Comparison of ENCODE assay signal across 8 cellular contexts in the genomic region with DNA sequence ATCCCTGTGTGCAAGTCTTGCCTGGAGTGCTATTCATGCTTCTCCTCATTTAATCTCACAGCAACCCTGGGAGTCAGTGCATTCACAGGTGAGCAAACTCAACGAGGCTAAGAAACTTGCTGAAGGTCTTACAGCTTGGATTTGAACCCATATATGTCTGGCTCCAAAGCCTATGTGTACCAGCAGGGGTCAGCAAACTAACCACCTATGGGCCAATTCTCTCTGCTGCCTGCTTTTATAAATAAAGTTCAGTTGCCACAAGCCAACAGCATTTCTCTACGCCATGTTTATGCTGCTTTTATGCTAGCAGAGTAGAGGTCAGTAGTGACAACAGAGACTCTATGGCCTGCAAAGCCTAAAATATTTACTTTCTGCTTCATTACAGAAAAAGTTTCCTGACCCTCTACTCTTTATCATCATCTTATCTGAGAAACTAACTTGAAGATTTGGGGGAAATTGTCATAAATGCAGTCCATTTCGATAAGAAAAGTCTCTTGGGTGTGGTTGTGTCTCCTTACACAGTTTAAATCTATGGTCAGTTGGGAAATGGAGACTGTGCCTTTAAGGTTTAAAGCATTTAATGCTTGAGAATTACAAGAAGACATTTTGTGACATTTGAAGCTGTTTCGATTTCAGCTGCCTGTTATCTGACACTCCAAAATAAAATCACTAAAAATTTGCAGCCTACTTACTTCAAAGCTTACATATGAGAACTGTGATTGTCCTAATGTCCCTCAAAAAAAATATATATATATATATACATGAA.
DNase-seq lines count a peak whose midpoint lies in the region; ATAC-seq and TF ChIP-seq lines count a peak whose summit lies in the region.

No MANE protein-coding gene starts in this region.

- no peaks in the 10 kb centered on the region for H3K4me1 Mint-ChIP-seq in Caco-2 (ENCODE audit: low read depth, unreplicated experiment)
- H3K4me1 Mint-ChIP-seq in WTC11 = no peaks in the 10 kb centered on the region

- no TSS peak for BruUV-seq in Caco-2 (replicated peaks; lab: Mats Ljungman, UMichigan)

- WGBS in gastroesophageal sphincter (ENCODE audit: low coverage in 1 of 2), 2 donors = 52 to 63% methylated on average over 4 of the region's 4 CpGs

- TF ChIP-seq POLR2A in gastroesophageal sphincter (IDR thresholded peaks at IDR 0.05) = no peak

- intact Hi-C loops in Caco-2 (cut with micrococcal nuclease; ENCODE audit: unreplicated experiment) = loop anchor here (1.0 to 5.0 kb wide), 5 partner anchors 21 to 355 kb away; no protein-coding TSS in a partner anchor

- H3K27ac ChIP-seq in gastroesophageal sphincter = no peak overlapping the region
- H3K27ac ChIP-seq in effector memory CD4-positive, alpha-beta T cell (ENCODE audit: insufficient read depth, low read length, poor library complexity, severe bottlenecking) = no peak overlapping the region

- H3K9me3 Mint-ChIP-seq in Caco-2 (ENCODE audit: unreplicated experiment) (no peaks in the 10 kb centered on the region), WTC11 (no peaks in the 10 kb centered on the region)

- H3K9me3 ChIP-seq in Caco-2 (no peaks in the 10 kb centered on the region), gastroesophageal sphincter (no peaks in the 10 kb centered on the region)
- no peaks in the 10 kb centered on the region for H3K9me3 ChIP-seq in effector memory CD4-positive, alpha-beta T cell (ENCODE audit: control insufficient read depth, low read length)

- H3K4me3 Mint-ChIP-seq in Caco-2 (ENCODE audit: unreplicated experiment) (no peak overlapping the region), WTC11 (no peak overlapping the region)

- H3K36me3 ChIP-seq in Caco-2 (ENCODE audit: control insufficient read depth, insufficient read depth, low read length) (no peaks in the 10 kb centered on the region), gastroesophageal sphincter (no peaks in the 10 kb centered on the region)
- no peaks in the 10 kb centered on the region for H3K36me3 ChIP-seq in effector memory CD4-positive, alpha-beta T cell (ENCODE audit: control insufficient read depth, insufficient read depth, low read length)

- DNase-seq in Caco-2 (peak in 1 of 2 experiments; percentile 40), WTC11 (ENCODE audit: low spot score) (peak; percentile 22), left kidney (ENCODE audit: low read depth, low spot score) (peak; percentile 51)
- no peak for DNase-seq in activated CD8-positive, alpha-beta memory T cell treated with anti-CD3 and anti-CD28 coated beads, Interleukin-2, amount 50 U/mL, for 48 hours
- DNase-seq in effector memory CD4-positive, alpha-beta T cell = no peak

- no peaks in the 10 kb centered on the region for H3K4me1 ChIP-seq in Caco-2
- H3K4me1 ChIP-seq in gastroesophageal sphincter = no peaks in the 10 kb centered on the region
- H3K4me1 ChIP-seq in effector memory CD4-positive, alpha-beta T cell (ENCODE audit: control insufficient read depth, insufficient read depth, low read length, poor library complexity, severe bottlenecking) = no peaks in the 10 kb centered on the region

- H3K4me3 ChIP-seq in Caco-2 (ENCODE audit: low read depth, low read length) (no peak overlapping the region), gastroesophageal sphincter (no peak overlapping the region)
- no peak overlapping the region for H3K4me3 ChIP-seq in effector memory CD4-positive, alpha-beta T cell (ENCODE audit: insufficient read depth, low read depth, low read length, poor library complexity, severe bottlenecking)

- ATAC-seq in GM18907 (IDR thresholded peaks at IDR 0.05; ENCODE audit: unreplicated experiment) = peak; percentile 73
- ATAC-seq in HG03442 (IDR thresholded peaks at IDR 0.05; ENCODE audit: unreplicated experiment) = peak; percentile 80
- ATAC-seq in WTC11 = peak; percentile 72
- ATAC-seq in gastroesophageal sphincter = no peak

- H3K27ac Mint-ChIP-seq in Caco-2 (ENCODE audit: unreplicated experiment) (no peak overlapping the region), WTC11 (no peak overlapping the region)

- CTCF ChIA-PET in Caco-2 (lab: Charles Lee) (interaction anchor here (0.6 to 1.0 kb wide), 3 partner anchors 13 to 433 kb away, joined by 3 read pairs; no protein-coding TSS in a partner anchor), WTC11 (lab: Charles Lee) (interaction anchor here (0.5 to 1.9 kb wide), 24 partner anchors 9 to 1635 kb away, joined by 3 to 17 read pairs (median 3); partner anchors contain the start of gene PRELID2)

- no peaks in the 10 kb centered on the region for H3K27me3 ChIP-seq in Caco-2 (replicated peaks; ENCODE audit: control insufficient read depth, insufficient read depth, low read length)
- no peaks in the 10 kb centered on the region for H3K27me3 ChIP-seq in gastroesophageal sphincter
- no peaks in the 10 kb centered on the region for H3K27me3 ChIP-seq in effector memory CD4-positive, alpha-beta T cell (replicated peaks; ENCODE audit: control insufficient read depth, insufficient read depth, low read length, poor library complexity, severe bottlenecking)

- POLR2A ChIA-PET in Caco-2 (lab: Charles Lee) = no interaction called here
- POLR2A ChIA-PET in WTC11 (lab: Charles Lee) = no interaction called here

- TF ChIP-seq CTCF in Caco-2 (IDR thresholded peaks at IDR 0.05; ENCODE audit: insufficient read depth in 1 of 2, low read depth in 1 of 2, low read length in 1 of 2, severe bottlenecking in 1 of 2, unreplicated experiment in 1 of 2) (peak; percentile 44 to 64), WTC11 (IDR thresholded peaks at IDR 0.05) (0 out of 2 replicates have a peak, but pooled peaks have one; percentile 46), gastroesophageal sphincter (IDR thresholded peaks at IDR 0.05) (peak in 2 of 4 experiments; percentile 11 to 42)

- H3K27me3 Mint-ChIP-seq in Caco-2 (ENCODE audit: insufficient read depth, unreplicated experiment) = no peaks in the 10 kb centered on the region
- H3K27me3 Mint-ChIP-seq in WTC11 (ENCODE audit: low read depth) = no peaks in the 10 kb centered on the region

- H3K36me3 Mint-ChIP-seq in Caco-2 (ENCODE audit: insufficient read depth, unreplicated experiment) (no peaks in the 10 kb centered on the region), WTC11 (no peaks in the 10 kb centered on the region)

- no peak for TF ChIP-seq EP300 in gastroesophageal sphincter (IDR thresholded peaks at IDR 0.05)

TF ChIP-seq in WTC11, 78 proteins besides CTCF, POLR2A, EP300 and RAD21:
- TF ChIP-seq ELF4 (CRISPR knock-in tag; IDR thresholded peaks at IDR 0.05; ENCODE audit: low read depth) (no peak), HMGA2 (CRISPR knock-in tag; IDR thresholded peaks at IDR 0.05) (no peak)

Comparison
In these comparisons a context has a peak if more than half of its experiments do, and no peak if none do; other contexts are left out.
1. DNase-seq: peak in WTC11 (single experiment) and left kidney (single experiment); none in activated CD8-positive, alpha-beta memory T cell treated with anti-CD3 and anti-CD28 coated beads, Interleukin-2, amount 50 U/mL, for 48 hours (single experiment) and effector memory CD4-positive, alpha-beta T cell (0 of 3).